In genomic region chr5:133334796-133335639, GRCh38 we compare ENCODE assay signal across 24 cellular contexts.
"Had no signal": no experiment of that assay in that cellular context is flagged by ENCODE, and none has a peak within 500 bp of the region (broad histone marks: within the 10 kb centered on the region; RNA-seq: fewer than 3 reads in every experiment).

No MANE protein-coding gene starts in this region.

- H3K9me3 ChIP-seq: body of pancreas, sigmoid colon, testis had no signal

- H3K4me3 ChIP-seq: body of pancreas, sigmoid colon, smooth muscle cell, testis had no signal

- H3K36me3 Mint-ChIP-seq: naive thymus-derived CD8-positive, alpha-beta T cell; stimulated activated naive B cell treated with anti-CD40 and anti-IgM and Interleukin-4, amounts not matched to agents 10 μg/mL and 1 μg/mL and 100 μg/mL, for 72 hours had no signal

- H3K27ac Mint-ChIP-seq: activated naive CD8-positive, alpha-beta T cell treated with anti-CD3 and anti-CD28 coated beads, Interleukin-2, amount 50 U/mL, for 24 hours; activated T-cell treated with anti-CD3 and anti-CD28 coated beads, Interleukin-2, amount 50 U/mL, for 72 hours; dendritic cell treated with granulocyte-macrophage colony-stimulating factor and Interleukin-4, amounts not matched to agents 40 ng/mL and 50 ng/mL, for 4 days; naive thymus-derived CD8-positive, alpha-beta T cell; stimulated activated naive B cell treated with anti-CD40 and anti-IgM and Interleukin-4, amounts not matched to agents 10 μg/mL and 1 μg/mL and 100 μg/mL, for 72 hours; T-helper 17 cell had no signal

- H3K9me3 Mint-ChIP-seq: activated naive CD8-positive, alpha-beta T cell treated with anti-CD3 and anti-CD28 coated beads, Interleukin-2, amount 50 U/mL, for 24 hours; activated T-cell treated with anti-CD3 and anti-CD28 coated beads, Interleukin-2, amount 50 U/mL, for 72 hours; dendritic cell treated with granulocyte-macrophage colony-stimulating factor and Interleukin-4, amounts not matched to agents 40 ng/mL and 50 ng/mL, for 4 days; naive thymus-derived CD8-positive, alpha-beta T cell; stimulated activated naive B cell treated with anti-CD40 and anti-IgM and Interleukin-4, amounts not matched to agents 10 μg/mL and 1 μg/mL and 100 μg/mL, for 72 hours had no signal

- DNase-seq: activated CD4-positive, alpha-beta T cell treated with anti-CD3 and anti-CD28 coated beads for 4 hours; activated CD4-positive, alpha-beta T cell treated with anti-CD3 and anti-CD28 coated beads, Interleukin-2, amount 50 U/mL, for 48 hours; activated CD4-positive, CD25-positive, alpha-beta regulatory T cell; activated CD8-positive, alpha-beta memory T cell treated with anti-CD3 and anti-CD28 coated beads, Interleukin-2, amount 50 U/mL, for 48 hours; activated gamma-delta T cell; activated naive CD4-positive, alpha-beta T cell treated with anti-CD3 and anti-CD28 coated beads, Interleukin-2, amount 50 U/mL, for 16 hours; activated naive CD8-positive, alpha-beta T cell treated with anti-CD3 and anti-CD28 coated beads, Interleukin-2, amount 50 U/mL, for 24 hours; activated T-cell treated with anti-CD3 and anti-CD28 coated beads, Interleukin-2, amount 50 U/mL, for 72 hours; body of pancreas; caudate nucleus; effector CD4-positive, alpha-beta T cell; foreskin fibroblast; nucleus accumbens; retina; stimulated activated CD4-positive, alpha-beta T cell treated with anti-CD3 and anti-CD28 coated beads, Interleukin-15, amount 100 ng/mL, for 24 hours; stimulated activated naive B cell treated with anti-CD40 and anti-IgM and Interleukin-4, amounts not matched to agents 10 μg/mL and 1 μg/mL and 100 μg/mL, for 72 hours; T-helper 17 cell; testis; trophoblast cell had no signal

- ATAC-seq: activated naive CD8-positive, alpha-beta T cell treated with anti-CD3 and anti-CD28 coated beads, Interleukin-2, amount 50 U/mL, for 24 hours; activated T-cell treated with anti-CD3 and anti-CD28 coated beads, Interleukin-2, amount 50 U/mL, for 72 hours; body of pancreas; left lobe of liver; naive thymus-derived CD8-positive, alpha-beta T cell; T-helper 17 cell had no signal

- H3K4me3 Mint-ChIP-seq: activated naive CD8-positive, alpha-beta T cell treated with anti-CD3 and anti-CD28 coated beads, Interleukin-2, amount 50 U/mL, for 24 hours; activated T-cell treated with anti-CD3 and anti-CD28 coated beads, Interleukin-2, amount 50 U/mL, for 72 hours; dendritic cell treated with granulocyte-macrophage colony-stimulating factor and Interleukin-4, amounts not matched to agents 40 ng/mL and 50 ng/mL, for 4 days; naive thymus-derived CD8-positive, alpha-beta T cell; stimulated activated naive B cell treated with anti-CD40 and anti-IgM and Interleukin-4, amounts not matched to agents 10 μg/mL and 1 μg/mL and 100 μg/mL, for 72 hours; T-helper 17 cell had no signal

- H3K27me3 ChIP-seq: body of pancreas, sigmoid colon, testis had no signal

- H3K36me3 ChIP-seq: sigmoid colon had no signal

- H3K27me3 Mint-ChIP-seq: dendritic cell treated with granulocyte-macrophage colony-stimulating factor and Interleukin-4, amounts not matched to agents 40 ng/mL and 50 ng/mL, for 4 days had no signal

- H3K4me1 ChIP-seq: body of pancreas, sigmoid colon, testis had no signal

- H3K27ac ChIP-seq: body of pancreas, sigmoid colon, testis had no signal
